In the genomic region with DNA sequence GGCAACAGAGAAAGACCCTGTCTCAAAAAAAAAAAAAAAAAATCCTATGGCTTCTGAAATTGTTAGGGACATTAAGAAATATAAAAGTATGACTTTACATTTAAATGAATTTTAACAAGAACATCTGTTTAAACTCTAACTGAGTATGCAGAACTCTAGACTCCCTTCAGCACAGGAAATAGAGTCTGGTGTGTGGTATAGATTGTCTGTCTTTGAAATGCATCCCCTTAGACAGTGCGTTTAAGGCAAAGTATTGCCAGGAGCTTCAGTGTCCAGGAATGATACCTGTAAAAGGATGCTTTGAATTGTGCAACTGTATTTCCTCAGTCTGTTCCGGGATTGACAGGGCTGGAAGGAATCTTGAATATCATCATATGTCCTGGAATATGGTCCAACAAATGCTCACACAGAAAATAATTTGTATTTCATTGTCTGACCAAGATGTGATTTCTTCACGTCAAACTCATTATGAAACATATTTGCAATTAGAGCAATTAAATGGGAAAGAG, we compare ENCODE assay signal across 27 cellular contexts.
"Had no signal": no experiment of that assay in that cellular context is flagged by ENCODE, and none has a peak within 500 bp of the region (broad histone marks: within the 10 kb centered on the region; RNA-seq: fewer than 3 reads in every experiment).

No MANE protein-coding gene starts in this region.

- H3K4me1 ChIP-seq: breast epithelium, foreskin keratinocyte, gastrocnemius medialis had no signal

- H3K27me3 ChIP-seq: ascending aorta, breast epithelium, cardiac muscle cell, dorsolateral prefrontal cortex, esophagus muscularis mucosa, foreskin keratinocyte, gastrocnemius medialis, heart left ventricle had no signal

- DNase-seq: activated CD4-positive, alpha-beta T cell treated with anti-CD3 and anti-CD28 coated beads for 1 hour; activated CD4-positive, alpha-beta T cell treated with anti-CD3 and anti-CD28 coated beads for 48 hours; activated CD4-positive, alpha-beta T cell treated with anti-CD3 and anti-CD28 coated beads, Interleukin-2, amount 50 U/mL, for 1 hour; activated CD4-positive, alpha-beta T cell treated with anti-CD3 and anti-CD28 coated beads, Interleukin-2, amount 50 U/mL, for 48 hours; activated CD8-positive, alpha-beta memory T cell treated with anti-CD3 and anti-CD28 coated beads for 24 hours; activated gamma-delta T cell; activated naive CD4-positive, alpha-beta T cell; activated naive CD8-positive, alpha-beta T cell treated with anti-CD3 and anti-CD28 coated beads, Interleukin-2, amount 10 ng/mL, durations not matched to agents 7 days and 5 days; activated T-cell treated with anti-CD3 and anti-CD28 coated beads, Interleukin-2, amount 50 U/mL, for 1 hour; activated T-cell treated with anti-CD3 and anti-CD28 coated beads, Interleukin-2, amount 50 U/mL, for 48 hours; central memory CD4-positive, alpha-beta T cell; dorsolateral prefrontal cortex; effector memory CD4-positive, alpha-beta T cell; endodermal cell; erythroblast; foreskin keratinocyte; gastrocnemius medialis; glutamatergic neuron; heart left ventricle had no signal

- H3K4me3 ChIP-seq: ascending aorta, breast epithelium, cardiac muscle cell, coronary artery, dorsolateral prefrontal cortex, esophagus muscularis mucosa, gastrocnemius medialis, heart left ventricle had no signal

- H3K27ac ChIP-seq: ascending aorta, breast epithelium, cardiac muscle cell, coronary artery, dorsolateral prefrontal cortex, esophagus muscularis mucosa, foreskin keratinocyte, heart left ventricle had no signal

- ATAC-seq: activated CD8-positive, alpha-beta T cell treated with anti-CD3 and anti-CD28 coated beads for 36 hours; activated naive CD4-positive, alpha-beta T cell treated with anti-CD3 and anti-CD28 coated beads, Interleukin-2, amount 50 U/mL, for 72 hours; foreskin keratinocyte; heart left ventricle; WTC11 had no signal

- H3K36me3 ChIP-seq: breast epithelium, gastrocnemius medialis had no signal

- H3K9me3 ChIP-seq: ascending aorta, breast epithelium, esophagus muscularis mucosa, gastrocnemius medialis, heart left ventricle had no signal
